1 cellular context compared by ENCODE assay signal in the genomic region with DNA sequence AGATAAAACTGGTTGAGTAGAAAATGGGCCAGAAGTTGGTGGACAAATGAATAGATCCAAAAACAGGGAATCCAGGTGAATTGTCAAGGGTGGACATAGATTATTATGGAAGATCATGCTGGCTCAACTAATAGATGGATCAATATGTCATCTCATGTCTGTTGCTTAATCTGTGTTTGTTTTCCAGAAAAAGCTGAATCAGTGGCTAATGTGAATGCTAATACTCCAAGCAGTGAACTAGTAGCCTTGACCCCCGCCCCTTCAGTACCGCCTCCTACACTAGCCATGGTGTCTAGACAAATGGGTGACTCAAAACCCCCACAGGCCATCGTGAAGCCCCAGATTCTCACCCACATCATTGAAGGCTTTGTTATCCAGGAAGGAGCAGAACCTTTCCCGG.
TF ChIP-seq lines count a peak whose summit lies in the region.

No MANE protein-coding gene starts in this region.

TF ChIP-seq in liver, 16 proteins besides CTCF, POLR2A, EP300 and RAD21:
- TF ChIP-seq SP1 (IDR thresholded peaks at IDR 0.05) = peak; percentile 17
- peak in 1 of 2 donors; percentile 25 for TF ChIP-seq RXRA (IDR thresholded peaks at IDR 0.05)
- peak in 1 of 2 donors; percentile 48 for TF ChIP-seq HNF4A (conservative IDR thresholded peaks at IDR 0.05)
